In genomic region chr5:74638776-74639537, GRCh38 we compare ENCODE assay signal across 2 cellular contexts.
TF ChIP-seq lines count a peak whose summit lies in the region.

No MANE protein-coding gene starts in this region.

TF ChIP-seq in IMR-90, 13 proteins besides CTCF, POLR2A, EP300 and RAD21:
- TF ChIP-seq ELK1 (IDR thresholded peaks at IDR 0.05; ENCODE audit: borderline replicate concordance, low read depth, low read length), result no peak
- no peak for TF ChIP-seq MXI1 (IDR thresholded peaks at IDR 0.05; ENCODE audit: borderline replicate concordance, low read depth, low read length)
- TF ChIP-seq RCOR1 (IDR thresholded peaks at IDR 0.05; ENCODE audit: insufficient replicate concordance, low read length), result no peak
- no peak for TF ChIP-seq USF2 (IDR thresholded peaks at IDR 0.05; ENCODE audit: low read depth, low read length)
- no peak for TF ChIP-seq MAFK (IDR thresholded peaks at IDR 0.05; ENCODE audit: low read depth, low read length)
- no peak for TF ChIP-seq MAZ (IDR thresholded peaks at IDR 0.05; ENCODE audit: borderline replicate concordance, low read depth, low read length)
- TF ChIP-seq SMC3 (IDR thresholded peaks at IDR 0.05; ENCODE audit: low read depth, low read length), result no peak
- TF ChIP-seq FOS (IDR thresholded peaks at IDR 0.05; ENCODE audit: low read depth, low read length), result no peak
- TF ChIP-seq NFE2L2 (IDR thresholded peaks at IDR 0.05; ENCODE audit: low read depth, low read length), result no peak
- no peak for TF ChIP-seq CHD1 (IDR thresholded peaks at IDR 0.05; ENCODE audit: low read depth, low read length)
- TF ChIP-seq RFX5 (IDR thresholded peaks at IDR 0.05; ENCODE audit: low read depth, low read length), result no peak
- TF ChIP-seq CEBPB (IDR thresholded peaks at IDR 0.05; ENCODE audit: low read depth, low read length), result no peak
TF ChIP-seq in IMR-90: peak in this region for 0.

TF ChIP-seq in K562, 482 proteins besides CTCF, POLR2A, EP300 and RAD21:
- TF ChIP-seq CHD2 (IDR thresholded peaks at IDR 0.05; ENCODE audit: low read depth, low read length), result no peak
- TF ChIP-seq SOX6 (IDR thresholded peaks at IDR 0.05), result no peak
- TF ChIP-seq POLR2AphosphoS2 (IDR thresholded peaks at IDR 0.05; ENCODE audit: low read length), result no peak
- TF ChIP-seq SLC30A9 (CRISPR knock-in tag; IDR thresholded peaks at IDR 0.05), result no peak
- TF ChIP-seq HNRNPL (IDR thresholded peaks at IDR 0.05; ENCODE audit: low read depth, low read length), result no peak
- TF ChIP-seq SMAD4 (CRISPR knock-in tag; conservative IDR thresholded peaks at IDR 0.05), result no peak
- no peak for TF ChIP-seq C11orf30 (IDR thresholded peaks at IDR 0.05; ENCODE audit: low read depth)
- no peak for TF ChIP-seq FOXM1 (IDR thresholded peaks at IDR 0.05; ENCODE audit: low read depth)
- no peak for TF ChIP-seq FOXM1 (CRISPR knock-in tag; IDR thresholded peaks at IDR 0.05; ENCODE audit: low read depth)
- no peak for TF ChIP-seq BMI1 (IDR thresholded peaks at IDR 0.05; ENCODE audit: low read length)
- TF ChIP-seq MECOM (CRISPR knock-in tag; IDR thresholded peaks at IDR 0.05), result no peak
- no peak for TF ChIP-seq CHAMP1 (IDR thresholded peaks at IDR 0.05)
- no peak for TF ChIP-seq ZBTB49 (CRISPR knock-in tag; IDR thresholded peaks at IDR 0.05; ENCODE audit: borderline replicate concordance)
- no peak for TF ChIP-seq NCOA4 (IDR thresholded peaks at IDR 0.05; ENCODE audit: partially characterized antibody)
- no peak for TF ChIP-seq SRSF7 (optimal IDR thresholded peaks at IDR 0.05; ENCODE audit: low read depth, low read length)
- no peak for TF ChIP-seq ZNF518B (CRISPR knock-in tag; IDR thresholded peaks at IDR 0.05)
